Comparison of ENCODE assay signal across 8 cellular contexts in the genomic region with DNA sequence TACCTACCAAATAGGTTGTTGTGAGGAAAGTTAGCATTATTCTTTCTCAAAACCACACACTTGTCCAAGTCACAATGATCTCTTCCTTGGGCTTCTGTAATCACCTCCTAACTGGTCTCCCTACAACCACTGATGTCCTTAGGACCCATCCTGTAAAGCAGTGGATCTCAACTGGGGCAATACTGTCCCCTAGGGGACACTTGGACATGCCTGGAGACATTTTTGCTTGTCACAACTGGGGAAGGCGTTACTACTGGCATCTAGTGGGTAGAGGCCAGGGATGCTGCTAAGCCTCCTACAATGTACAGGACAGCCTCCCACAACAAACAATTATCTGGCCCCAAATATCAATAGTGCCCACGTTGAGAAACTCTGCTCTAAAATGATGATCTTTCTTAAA.
A peak's percentile ranks its signal among the peaks of the same experiment; 100 is the strongest.
DNase-seq lines count a peak whose midpoint lies in the region; ATAC-seq and TF ChIP-seq lines count a peak whose summit lies in the region.

No MANE protein-coding gene starts in this region.

- H3K27ac ChIP-seq in heart right ventricle: no peak overlapping the region
- no peak overlapping the region for H3K27ac ChIP-seq in smooth muscle cell (ENCODE audit: low read depth)
- no peak overlapping the region for H3K27ac ChIP-seq in effector memory CD4-positive, alpha-beta T cell (ENCODE audit: insufficient read depth, low read length, poor library complexity, severe bottlenecking)

- peaks cover 0 to 50% (median 0%) of the 10 kb centered on the region in 7 donors for H3K27me3 ChIP-seq in heart right ventricle
- H3K27me3 ChIP-seq in smooth muscle cell (ENCODE audit: low read depth): no peaks in the 10 kb centered on the region
- no peaks in the 10 kb centered on the region for H3K27me3 ChIP-seq in effector memory CD4-positive, alpha-beta T cell (replicated peaks; ENCODE audit: control insufficient read depth, insufficient read depth, low read length, poor library complexity, severe bottlenecking)

- H3F3A ChIP-seq in smooth muscle cell (ENCODE audit: low read depth): no peaks in the 10 kb centered on the region

- peaks cover 0 to 20% (median 0%) of the 10 kb centered on the region in 9 donors for H3K4me1 ChIP-seq in heart right ventricle
- peaks cover 3% of the 10 kb centered on the region for H3K4me1 ChIP-seq in smooth muscle cell (ENCODE audit: low read depth)
- H3K4me1 ChIP-seq in effector memory CD4-positive, alpha-beta T cell (ENCODE audit: control insufficient read depth, insufficient read depth, low read length, poor library complexity, severe bottlenecking): no peaks in the 10 kb centered on the region

- no peak overlapping the region for H3K9ac ChIP-seq in smooth muscle cell (ENCODE audit: low read depth)

- WGBS in heart right ventricle, 2 donors: 54 to 69% methylated on average over 2 of the region's 2 CpGs
- 63% methylated on average over 2 of the region's 2 CpGs for WGBS in smooth muscle cell (ENCODE audit: low lambda C conversion rate)

- no peaks in the 10 kb centered on the region for H4K20me1 ChIP-seq in smooth muscle cell (ENCODE audit: low read depth)

- H3K9me3 ChIP-seq in heart right ventricle (no peaks in the 10 kb centered on the region), smooth muscle cell (replicated peaks; ENCODE audit: low read depth) (no peaks in the 10 kb centered on the region)
- no peaks in the 10 kb centered on the region for H3K9me3 ChIP-seq in effector memory CD4-positive, alpha-beta T cell (ENCODE audit: control insufficient read depth, low read length)

- H3K4me2 ChIP-seq in smooth muscle cell: no peak overlapping the region

- ATAC-seq in heart right ventricle (peak in 7 of 8 donors; percentile 55 to 89 (median 77)), HG02759 (IDR thresholded peaks at IDR 0.05; ENCODE audit: unreplicated experiment) (no peak)

- H3K79me2 ChIP-seq in smooth muscle cell (ENCODE audit: low read depth): no peaks in the 10 kb centered on the region

- TF ChIP-seq CTCF in WI38 (IDR thresholded peaks at IDR 0.05; ENCODE audit: low read depth, low read length) (peak; percentile 53), heart right ventricle (IDR thresholded peaks at IDR 0.05) (peak in 8 of 9 donors; percentile 19 to 63 (median 49)), smooth muscle cell (IDR thresholded peaks at IDR 0.05; ENCODE audit: borderline replicate concordance, insufficient read depth, poor library complexity, severe bottlenecking) (peak; percentile 25)

- H2AFZ ChIP-seq in smooth muscle cell (ENCODE audit: low read depth): no peak overlapping the region

- DNase-seq in stimulated activated CD4-positive, alpha-beta T cell treated with anti-CD3 and anti-CD28 coated beads, Interleukin-4, amount 100 ng/mL, for 48 hours (ENCODE audit: low read depth in 2 of 2): peak; percentile 0 to 1
- no peak for DNase-seq in stimulated activated CD4-positive, alpha-beta T cell treated with anti-CD3 and anti-CD28 coated beads, Interleukin-12 subunit alpha, Interleukin-12 subunit beta, amount 100 ng/mL, for 4 hours
- DNase-seq in HT1080 (ENCODE audit: low read depth): peak; percentile 62
- DNase-seq in heart right ventricle: peak in 1 of 2 donors; percentile 29
- DNase-seq in smooth muscle cell (lab: John Stamatoyannopoulos, UW; ENCODE audit: unreplicated experiment): no peak
- no peak for DNase-seq in effector memory CD4-positive, alpha-beta T cell

- H3K4me3 ChIP-seq in WI38 (ENCODE audit: low read depth, low read length) (no peak overlapping the region), heart right ventricle (no peak overlapping the region), smooth muscle cell (no peak overlapping the region)
- no peak overlapping the region for H3K4me3 ChIP-seq in effector memory CD4-positive, alpha-beta T cell (ENCODE audit: insufficient read depth, low read depth, low read length, poor library complexity, severe bottlenecking)

- H3K36me3 ChIP-seq in heart right ventricle (no peaks in the 10 kb centered on the region), smooth muscle cell (ENCODE audit: low read depth) (no peaks in the 10 kb centered on the region)
- H3K36me3 ChIP-seq in effector memory CD4-positive, alpha-beta T cell (ENCODE audit: control insufficient read depth, insufficient read depth, low read length): no peaks in the 10 kb centered on the region

- intact Hi-C loops in heart right ventricle (cut with DNase I): loop anchor here in 4 of 10 donors (2.0 to 10.0 kb wide), 4 partner anchors 121 to 288 kb away; partner anchors contain the start of gene AP1S2 (in 1 of the 4)

Comparison
In these comparisons a context has a peak if more than half of its experiments do, and no peak if none do; other contexts are left out.
1. DNase-seq: peak in stimulated activated CD4-positive, alpha-beta T cell treated with anti-CD3 and anti-CD28 coated beads, Interleukin-4, amount 100 ng/mL, for 48 hours (2 of 2) and HT1080 (single experiment); none in stimulated activated CD4-positive, alpha-beta T cell treated with anti-CD3 and anti-CD28 coated beads, Interleukin-12 subunit alpha, Interleukin-12 subunit beta, amount 100 ng/mL, for 4 hours (single experiment), smooth muscle cell (single experiment) and effector memory CD4-positive, alpha-beta T cell (0 of 3).
2. Peak in every context shown above with its lines, with median percentiles within 50 percentile points of each other: CTCF ChIP-seq.